2 cellular contexts compared by ENCODE assay signal in the genomic region with DNA sequence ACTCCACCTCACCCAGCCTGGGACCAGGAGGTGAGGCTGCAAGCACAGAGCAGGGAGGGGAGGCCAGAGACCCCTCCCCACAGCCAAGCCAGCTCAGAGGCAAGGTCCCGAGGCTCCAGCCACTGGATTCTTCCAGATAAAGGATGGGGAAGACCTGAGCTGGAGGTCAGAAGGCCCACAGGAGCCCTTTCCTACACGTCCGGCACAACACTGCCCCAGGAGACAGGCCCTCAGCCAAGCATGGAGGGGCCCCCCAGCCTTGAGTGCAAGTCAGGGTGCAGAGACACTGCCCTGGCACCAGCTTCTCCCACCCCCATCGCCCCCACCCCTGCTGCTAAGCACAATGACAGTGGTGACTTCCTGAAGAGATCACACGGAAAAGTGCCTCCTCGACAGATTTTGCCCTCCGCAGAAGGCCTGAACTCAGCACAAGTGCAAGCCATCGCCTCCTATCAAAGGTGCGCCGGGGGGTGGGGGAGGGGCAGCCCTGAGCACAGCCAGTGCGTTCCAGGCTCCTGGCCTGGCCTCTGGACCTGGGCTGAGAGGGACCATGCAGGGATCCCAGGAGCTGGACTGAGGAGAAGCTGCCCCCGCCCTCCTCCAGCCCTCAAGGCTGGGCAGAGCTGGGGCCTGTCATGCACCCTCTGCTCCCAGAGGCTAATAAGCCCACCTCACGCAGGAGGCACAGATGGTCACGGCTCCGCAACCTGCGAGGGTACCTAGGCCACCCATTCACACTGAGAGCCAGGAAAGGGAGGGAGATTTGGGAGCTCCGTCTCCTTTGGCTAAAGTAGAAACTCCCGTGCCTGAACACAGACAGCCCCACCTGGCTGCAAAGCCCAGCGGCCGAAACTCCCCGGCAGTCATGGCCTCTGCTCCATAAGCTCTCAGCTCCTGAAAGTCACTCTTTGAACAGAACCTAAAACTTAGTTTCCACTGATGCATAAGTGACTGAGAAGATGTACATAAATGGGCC.
TF ChIP-seq lines count a peak whose summit lies in the region.

No MANE protein-coding gene starts in this region.

TF ChIP-seq in SK-N-SH, 30 proteins besides CTCF, POLR2A, EP300 and RAD21:
- TF ChIP-seq TCF12 (IDR thresholded peaks at IDR 0.05) (no peak), USF2 (IDR thresholded peaks at IDR 0.05; ENCODE audit: borderline replicate concordance, low read depth, low read length) (no peak), JUND (IDR thresholded peaks at IDR 0.05) (no peak), POLR2AphosphoS5 (IDR thresholded peaks at IDR 0.05; ENCODE audit: low read depth, low read length) (no peak), MEF2A (IDR thresholded peaks at IDR 0.05; ENCODE audit: borderline replicate concordance, low read depth) (no peak), YY1 (IDR thresholded peaks at IDR 0.05; ENCODE audit: low read depth) (no peak), REST (IDR thresholded peaks at IDR 0.05; ENCODE audit: low read depth, low read length) (no peak), MAX (IDR thresholded peaks at IDR 0.05; ENCODE audit: low read depth) (no peak), TAF1 (IDR thresholded peaks at IDR 0.05; ENCODE audit: borderline replicate concordance, low read depth, low read length) (no peak)
- TF ChIP-seq, protein P1, sequence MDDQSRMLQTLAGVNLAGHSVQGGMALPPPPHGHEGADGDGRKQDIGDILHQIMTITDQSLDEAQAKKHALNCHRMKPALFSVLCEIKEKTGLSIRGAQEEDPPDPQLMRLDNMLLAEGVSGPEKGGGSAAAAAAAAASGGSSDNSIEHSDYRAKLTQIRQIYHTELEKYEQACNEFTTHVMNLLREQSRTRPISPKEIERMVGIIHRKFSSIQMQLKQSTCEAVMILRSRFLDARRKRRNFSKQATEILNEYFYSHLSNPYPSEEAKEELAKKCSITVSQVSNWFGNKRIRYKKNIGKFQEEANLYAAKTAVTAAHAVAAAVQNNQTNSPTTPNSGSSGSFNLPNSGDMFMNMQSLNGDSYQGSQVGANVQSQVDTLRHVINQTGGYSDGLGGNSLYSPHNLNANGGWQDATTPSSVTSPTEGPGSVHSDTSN (IDR thresholded peaks at IDR 0.05), result no peak
- TF ChIP-seq, protein P2, sequence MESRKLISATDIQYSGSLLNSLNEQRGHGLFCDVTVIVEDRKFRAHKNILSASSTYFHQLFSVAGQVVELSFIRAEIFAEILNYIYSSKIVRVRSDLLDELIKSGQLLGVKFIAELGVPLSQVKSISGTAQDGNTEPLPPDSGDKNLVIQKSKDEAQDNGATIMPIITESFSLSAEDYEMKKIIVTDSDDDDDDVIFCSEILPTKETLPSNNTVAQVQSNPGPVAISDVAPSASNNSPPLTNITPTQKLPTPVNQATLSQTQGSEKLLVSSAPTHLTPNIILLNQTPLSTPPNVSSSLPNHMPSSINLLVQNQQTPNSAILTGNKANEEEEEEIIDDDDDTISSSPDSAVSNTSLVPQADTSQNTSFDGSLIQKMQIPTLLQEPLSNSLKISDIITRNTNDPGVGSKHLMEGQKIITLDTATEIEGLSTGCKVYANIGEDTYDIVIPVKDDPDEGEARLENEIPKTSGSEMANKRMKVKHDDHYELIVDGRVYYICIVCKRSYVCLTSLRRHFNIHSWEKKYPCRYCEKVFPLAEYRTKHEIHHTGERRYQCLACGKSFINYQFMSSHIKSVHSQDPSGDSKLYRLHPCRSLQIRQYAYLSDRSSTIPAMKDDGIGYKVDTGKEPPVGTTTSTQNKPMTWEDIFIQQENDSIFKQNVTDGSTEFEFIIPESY (IDR thresholded peaks at IDR 0.05; ENCODE audit: borderline replicate concordance, low read depth), result no peak
- TF ChIP-seq, protein P3, sequence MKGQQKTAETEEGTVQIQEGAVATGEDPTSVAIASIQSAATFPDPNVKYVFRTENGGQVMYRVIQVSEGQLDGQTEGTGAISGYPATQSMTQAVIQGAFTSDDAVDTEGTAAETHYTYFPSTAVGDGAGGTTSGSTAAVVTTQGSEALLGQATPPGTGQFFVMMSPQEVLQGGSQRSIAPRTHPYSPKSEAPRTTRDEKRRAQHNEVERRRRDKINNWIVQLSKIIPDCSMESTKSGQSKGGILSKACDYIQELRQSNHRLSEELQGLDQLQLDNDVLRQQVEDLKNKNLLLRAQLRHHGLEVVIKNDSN (IDR thresholded peaks at IDR 0.05; ENCODE audit: borderline replicate concordance, low read depth), result no peak

TF ChIP-seq in SK-N-SH treated with all-trans-retinoic acid at 6 μM for 48 hours, 23 proteins besides CTCF, POLR2A, EP300 and RAD21:
- no peak for TF ChIP-seq SNAI2 (CRISPR knock-in tag; IDR thresholded peaks at IDR 0.05)
- TF ChIP-seq POU6F1 (CRISPR knock-in tag; IDR thresholded peaks at IDR 0.05; ENCODE audit: borderline replicate concordance, low read depth), result no peak
TF ChIP-seq in SK-N-SH treated with all-trans-retinoic acid at 6 μM for 48 hours: peak in this region for 0.
